ENCODE assay signal across 25 cellular contexts in genomic region chr11:114042234-114042633, GRCh38. TPM values are rescaled to one million over a fixed set of nuclear protein-coding genes. Genes with fewer than 3 reads are reported as not detected.
A peak's percentile ranks its signal among the peaks of the same experiment; 100 is the strongest.
DNase-seq lines count a peak whose midpoint lies in the region; ATAC-seq, FAIRE-seq and TF ChIP-seq lines count a peak whose summit lies in the region.
"Had no signal": no experiment of that assay in that cellular context is flagged by ENCODE, and none has a peak within 500 bp of the region (broad histone marks: within the 10 kb centered on the region; RNA-seq: fewer than 3 reads in every experiment).

No MANE protein-coding gene starts in this region.

- FAIRE-seq in GM19239 (lab: Jason Lieb, UNC), result no peak
- FAIRE-seq: A204.1, G401.6, HTR-8/SVneo, K562, RCC 7860 had no signal

- peaks cover 28% of the 10 kb centered on the region for H3K4me1 ChIP-seq in left ventricle myocardium inferior
- H3K4me1 ChIP-seq in right atrium auricular region, result peaks cover 0 to 3% of the 10 kb centered on the region in 2 donors
- peaks cover 33 to 39% of the 10 kb centered on the region in 2 donors for H3K4me1 ChIP-seq in gastrocnemius medialis
- H3K4me1 ChIP-seq in ascending aorta, result peaks cover 0 to 12% of the 10 kb centered on the region in 2 donors

- H3K9me3 ChIP-seq in left ventricle myocardium inferior (replicated peaks), result peaks cover 11% of the 10 kb centered on the region
- H3K9me3 ChIP-seq in right atrium auricular region, result no peaks in the 10 kb centered on the region
- H3K9me3 ChIP-seq in gastrocnemius medialis, result no peaks in the 10 kb centered on the region
- no peaks in the 10 kb centered on the region for H3K9me3 ChIP-seq in ascending aorta
- H3K9me3 ChIP-seq: BLaER1 had no signal

- no peaks in the 10 kb centered on the region for H3K36me3 Mint-ChIP-seq in nephron progenitor cell (ENCODE audit: low read depth)

- H3K4me3 Mint-ChIP-seq in nephron progenitor cell, result no peak overlapping the region
- H3K4me3 Mint-ChIP-seq: CD4-positive, alpha-beta T cell; GM23338; H9 had no signal

- H3K27ac ChIP-seq in left ventricle myocardium inferior (replicated peaks), result peak overlapping the region; percentile 3
- no peak overlapping the region for H3K27ac ChIP-seq in right atrium auricular region
- peak overlapping the region; percentile 79 to 86 (median 84) for H3K27ac ChIP-seq in gastrocnemius medialis
- H3K27ac ChIP-seq in ascending aorta, result no peak overlapping the region
- H3K27ac ChIP-seq: BLaER1 had no signal

- intact Hi-C loops in left ventricle myocardium inferior (cut with micrococcal nuclease), result no loop called here
- intact Hi-C loops in gastrocnemius medialis (cut with DNase I; ENCODE audit: low total_unique reads), result no loop called here
- intact Hi-C loops in ascending aorta (cut with DNase I), result no loop called here

- H3K9me3 Mint-ChIP-seq in nephron progenitor cell, result peaks cover 10% of the 10 kb centered on the region
- H3K9me3 Mint-ChIP-seq: CD4-positive, alpha-beta T cell; GM23338; H9 had no signal

- TF ChIP-seq POLR2A in gastrocnemius medialis (IDR thresholded peaks at IDR 0.05), result no peak

- no peak for TF ChIP-seq CTCF in left ventricle myocardium inferior (IDR thresholded peaks at IDR 0.05; ENCODE audit: borderline replicate concordance)
- no peak for TF ChIP-seq CTCF in right atrium auricular region (IDR thresholded peaks at IDR 0.05)
- no peak for TF ChIP-seq CTCF in nephron progenitor cell (IDR thresholded peaks at IDR 0.05)
- no peak for TF ChIP-seq CTCF in gastrocnemius medialis (IDR thresholded peaks at IDR 0.05 in 4 of 5, conservative IDR thresholded peaks at IDR 0.05 in 1 of 5)
- TF ChIP-seq CTCF in ascending aorta (IDR thresholded peaks at IDR 0.05), result no peak

- no peaks in the 10 kb centered on the region for H3K27me3 Mint-ChIP-seq in nephron progenitor cell (ENCODE audit: low read depth, poor library complexity)
- H3K27me3 Mint-ChIP-seq: CD4-positive, alpha-beta T cell had no signal

- in situ Hi-C loops in gastrocnemius medialis (cut with MboI; ENCODE audit: low sequenced_read_pairs in 4 of 4), result no loop called here

- DNase-seq in left ventricle myocardium inferior, result no peak
- DNase-seq in right atrium auricular region (ENCODE audit: low spot score), result no peak
- DNase-seq in nephron progenitor cell, result no peak
- DNase-seq in gastrocnemius medialis, result peak in 1 of 2 donors; percentile 30
- no peak for DNase-seq in GM19239 (ENCODE audit: insufficient read length, low spot score)
- DNase-seq in activated CD8-positive, alpha-beta memory T cell treated with anti-CD3 and anti-CD28 coated beads, Interleukin-2, amount 50 U/mL, for 4 hours, result no peak
- no peak for DNase-seq in ascending aorta (ENCODE audit: low spot score in 2 of 2)
- DNase-seq: CD4-positive, alpha-beta T cell; COR-L47; H9; Kasumi-1; MV-4-11; NCI-H1105 treated with DMSO at 0.1 percent for 48 hours; NCI-H146; NCI-H1930; NCI-H2107; NCI-H524 treated with DMSO at 0.1 percent for 48 hours; NCI-H774 had no signal

- peak; percentile 22 to 32 for ATAC-seq in gastrocnemius medialis
- ATAC-seq: GM23338, K562 had no signal

- no peaks in the 10 kb centered on the region for H3K36me3 ChIP-seq in left ventricle myocardium inferior
- H3K36me3 ChIP-seq in right atrium auricular region, result no peaks in the 10 kb centered on the region
- H3K36me3 ChIP-seq in gastrocnemius medialis, result no peaks in the 10 kb centered on the region
- H3K36me3 ChIP-seq in ascending aorta, result no peaks in the 10 kb centered on the region
- H3K36me3 ChIP-seq: BLaER1 had no signal

- H3K27me3 ChIP-seq in left ventricle myocardium inferior (ENCODE audit: low read depth), result no peaks in the 10 kb centered on the region
- no peaks in the 10 kb centered on the region for H3K27me3 ChIP-seq in right atrium auricular region
- no peaks in the 10 kb centered on the region for H3K27me3 ChIP-seq in gastrocnemius medialis
- no peaks in the 10 kb centered on the region for H3K27me3 ChIP-seq in ascending aorta
- H3K27me3 ChIP-seq: BLaER1 had no signal

- H3K4me1 Mint-ChIP-seq in nephron progenitor cell, result peaks cover 46% of the 10 kb centered on the region
- H3K4me1 Mint-ChIP-seq: H9 had no signal

- H3K4me3 ChIP-seq in left ventricle myocardium inferior (no peak overlapping the region), right atrium auricular region (no peak overlapping the region), gastrocnemius medialis (no peak overlapping the region), ascending aorta (no peak overlapping the region)
- H3K4me3 ChIP-seq: BLaER1, GM23338, K562 had no signal

- H3K27ac Mint-ChIP-seq in nephron progenitor cell, result peak overlapping the region; percentile 10
- H3K27ac Mint-ChIP-seq: CD4-positive, alpha-beta T cell; GM23338; H9 had no signal

RNA-seq across cellular contexts. Expression of gene ZBTB16, which starts 17.3 kb away (rescaled TPM):
- total RNA-seq in left ventricle myocardium inferior, result 64.5 TPM
- total RNA-seq in right atrium auricular region, result 100 to 1,000 TPM in 1 of 2 donors, 10 to 100 TPM in 1; 65.5 to 101 TPM
- total RNA-seq in gastrocnemius medialis, result 100 to 1,000 TPM; 156 to 250 (median 196) TPM
- total RNA-seq in ascending aorta, result 344 TPM
- total RNA-seq: H9 had no signal

Comparison
In these comparisons a context has a peak if more than half of its experiments do, and no peak if none do; other contexts are left out.
1. H3K27ac ChIP-seq: peak in left ventricle myocardium inferior (single experiment) and gastrocnemius medialis (4 of 4); none in right atrium auricular region (0 of 2) and ascending aorta (0 of 2).